ENCODE assay signal across 14 cellular contexts in genomic region chr1:219907772-219908070, GRCh38. TPM values are rescaled to one million over a fixed set of nuclear protein-coding genes. Genes with fewer than 3 reads are reported as not detected.
DNase-seq lines count a peak whose midpoint lies in the region; ATAC-seq, FAIRE-seq and TF ChIP-seq lines count a peak whose summit lies in the region.
"Had no signal": no experiment of that assay in that cellular context is flagged by ENCODE, and none has a peak within 500 bp of the region (broad histone marks: within the 10 kb centered on the region; RNA-seq: fewer than 3 reads in every experiment).

No MANE protein-coding gene starts in this region.

- intact Hi-C loops in K562 (cut with micrococcal nuclease) = loop anchor here (1.0 to 2.0 kb wide), 5 partner anchors 19 to 137 kb away; no protein-coding TSS in a partner anchor

- ATAC-seq in K562 (no peak), WTC11 (no peak)

- H3K36me3 Mint-ChIP-seq in WTC11 = no peaks in the 10 kb centered on the region
- H3K36me3 Mint-ChIP-seq in activated naive CD4-positive, alpha-beta T cell treated with anti-CD3 and anti-CD28 coated beads, Interleukin-2, amount 10 ng/mL, durations not matched to agents 7 days and 5 days = no peaks in the 10 kb centered on the region

- no peak for TF ChIP-seq CTCF in K562 (IDR thresholded peaks at IDR 0.05 in 2 of 3, conservative IDR thresholded peaks at IDR 0.05 in 1 of 3; ENCODE audit: insufficient read depth in 2 of 3, low read depth in 1 of 3, low read length in 3 of 3)
- no peak for TF ChIP-seq CTCF in WTC11 (IDR thresholded peaks at IDR 0.05)

- no peaks in the 10 kb centered on the region for H3K9me3 ChIP-seq in BLaER1
- H3K9me3 ChIP-seq in K562 (replicated peaks; ENCODE audit: control insufficient read depth, insufficient read depth, low read depth, low read length) = 0 out of 2 replicates have a peak, but pooled peaks cover 3% of the 10 kb centered on the region
- H3K9me3 ChIP-seq in neuronal stem cell (replicated peaks in 1 of 2; ENCODE audit: control insufficient read depth in 2 of 2, insufficient read depth in 1 of 2, low read depth in 1 of 2, low read length in 2 of 2) = peaks cover 0 to 2% of the 10 kb centered on the region in 2 donors

- in situ Hi-C loops in K562 (cut with MboI) = no loop called here

- H2AFZ ChIP-seq in K562 (ENCODE audit: low read depth, low read length) (peak overlapping the region; percentile 66), neuronal stem cell (ENCODE audit: low read length) (no peak overlapping the region)

- H3K36me3 ChIP-seq in BLaER1 (no peaks in the 10 kb centered on the region), K562 (ENCODE audit: control insufficient read depth, insufficient read depth, low read length) (0 out of 3 replicates have a peak, but pooled peaks cover 4% of the 10 kb centered on the region), neuronal stem cell (replicated peaks in 1 of 2; ENCODE audit: control insufficient read depth in 2 of 2, insufficient read depth in 2 of 2, low read length in 2 of 2) (no peaks in the 10 kb centered on the region)

- no peaks in the 10 kb centered on the region for H3K79me1 ChIP-seq in neuronal stem cell (ENCODE audit: low read depth, low read length)

- H2BK5ac ChIP-seq in neuronal stem cell (ENCODE audit: low read length) = no peak overlapping the region

- no peak overlapping the region for H2AK5ac ChIP-seq in neuronal stem cell (ENCODE audit: low read depth, low read length)

- 0 out of 2 replicates have a peak, but pooled peaks have one; percentile 31 for TF ChIP-seq POLR2A in K562 (conservative IDR thresholded peaks at IDR 0.05)

- peak overlapping the region; percentile 27 for H3K18ac ChIP-seq in neuronal stem cell (ENCODE audit: low read length)

- CTCF ChIA-PET in K562 (lab: Yijun Ruan, JAX; ENCODE audit: low intra/inter-chr PET ratio) = no interaction called here
- CTCF ChIA-PET in WTC11 (lab: Charles Lee) = no interaction called here
- CTCF ChIA-PET in activated naive CD4-positive, alpha-beta T cell treated with anti-CD3 and anti-CD28 coated beads, Interleukin-2, amount 10 ng/mL, durations not matched to agents 7 days and 5 days (lab: Charles Lee) = no interaction called here

- POLR2A ChIA-PET in K562 (lab: Yijun Ruan, JAX) = interaction anchor here (0.6 to 2.5 kb wide), 10 partner anchors 8 to 1153 kb away, joined by 3 to 17 read pairs (median 5); no protein-coding TSS in a partner anchor
- POLR2A ChIA-PET in WTC11 (lab: Charles Lee) = interaction anchor here (0.6 kb wide), 1 partner anchor 622 kb away, joined by 3 read pairs; no protein-coding TSS in a partner anchor

- no peak overlapping the region for H3K23ac ChIP-seq in neuronal stem cell (ENCODE audit: low read depth, low read length, poor library complexity)

- H2BK12ac ChIP-seq in neuronal stem cell (ENCODE audit: low read length) = no peak overlapping the region

- H3K4me3 ChIP-seq in BLaER1 = no peak overlapping the region
- no peak overlapping the region; the same call in 1 of the 2 replicates for H3K4me3 ChIP-seq in K562
- no peak overlapping the region for H3K4me3 ChIP-seq in neuronal stem cell (ENCODE audit: low read length in 2 of 2)

- H3K79me2 ChIP-seq in K562 (ENCODE audit: control insufficient read depth, insufficient read depth, low read length) = no peaks in the 10 kb centered on the region

- peaks cover 10% of the 10 kb centered on the region for H3K4me1 ChIP-seq in BLaER1
- peaks cover 41 to 75% of the 10 kb centered on the region in 2 experiments for H3K4me1 ChIP-seq in K562 (replicated peaks in 1 of 2; ENCODE audit: control insufficient read depth in 2 of 2, insufficient read depth in 2 of 2, low read length in 2 of 2)
- peaks cover 0 to 1% of the 10 kb centered on the region in 2 donors for H3K4me1 ChIP-seq in neuronal stem cell (ENCODE audit: control insufficient read depth in 2 of 2, insufficient read depth in 1 of 2, low read depth in 1 of 2, low read length in 2 of 2)

- BruUV-seq in K562 (replicated peaks; lab: Mats Ljungman, UMichigan) = no TSS peak

- H3K9me1 ChIP-seq in K562 (ENCODE audit: control insufficient read depth, insufficient read depth, low read length) = no peaks in the 10 kb centered on the region

- H2BK15ac ChIP-seq in neuronal stem cell (ENCODE audit: low read length) = no peak overlapping the region

- no peak for FAIRE-seq in K562 (lab: Jason Lieb, UNC)

- no peak overlapping the region for H2BK120ac ChIP-seq in neuronal stem cell (ENCODE audit: low read depth, low read length)

- H3K27ac Mint-ChIP-seq in WTC11 = no peak overlapping the region
- no peak overlapping the region for H3K27ac Mint-ChIP-seq in activated naive CD4-positive, alpha-beta T cell treated with anti-CD3 and anti-CD28 coated beads, Interleukin-2, amount 10 ng/mL, durations not matched to agents 7 days and 5 days
- H3K27ac Mint-ChIP-seq: HFFc6 had no signal

- no peaks in the 10 kb centered on the region for H3K9me3 Mint-ChIP-seq in WTC11
- no peaks in the 10 kb centered on the region for H3K9me3 Mint-ChIP-seq in activated naive CD4-positive, alpha-beta T cell treated with anti-CD3 and anti-CD28 coated beads, Interleukin-2, amount 10 ng/mL, durations not matched to agents 7 days and 5 days

- no peak for TF ChIP-seq EP300 in K562 (IDR thresholded peaks at IDR 0.05; ENCODE audit: low read length)

- 10% methylated on average over 1 of the region's 1 CpG for WGBS in K562 (ENCODE audit: insufficient coverage, low coverage, missing lambda C conversion rate)
- no CpG with 5 or more reads among the region's 1 CpG for WGBS in neuronal stem cell (ENCODE audit: extremely low coverage in 2 of 2, insufficient read length in 2 of 2, insufficient replicate concordance in 1 of 2), 2 donors

- H4K91ac ChIP-seq in neuronal stem cell (ENCODE audit: low read depth, low read length, poor library complexity) = no peak overlapping the region

- H3K4me3 Mint-ChIP-seq in WTC11 = no peak overlapping the region
- H3K4me3 Mint-ChIP-seq in activated naive CD4-positive, alpha-beta T cell treated with anti-CD3 and anti-CD28 coated beads, Interleukin-2, amount 10 ng/mL, durations not matched to agents 7 days and 5 days = no peak overlapping the region
- H3K4me3 Mint-ChIP-seq: HFFc6 had no signal

- H3K27ac ChIP-seq in BLaER1 (no peak overlapping the region), K562 (ENCODE audit: extremely low read depth, low read depth, low read length) (peak overlapping the region; percentile 79), neuronal stem cell (replicated peaks; ENCODE audit: low read length) (no peak overlapping the region)
- H3K27ac ChIP-seq: C4-2B had no signal

- H3K14ac ChIP-seq in neuronal stem cell (ENCODE audit: low read length) = no peak overlapping the region

- TF ChIP-seq RAD21 in K562 (CRISPR knock-in tag; conservative IDR thresholded peaks at IDR 0.05 in 1 of 2, IDR thresholded peaks at IDR 0.05 in 1 of 2) = no peak

- no peaks in the 10 kb centered on the region for H4K20me1 ChIP-seq in BLaER1
- H4K20me1 ChIP-seq in K562 (replicated peaks; ENCODE audit: control insufficient read depth, insufficient read depth, low read length) = no peaks in the 10 kb centered on the region

- H3K4me1 Mint-ChIP-seq in WTC11 = peaks cover 17% of the 10 kb centered on the region
- no peaks in the 10 kb centered on the region for H3K4me1 Mint-ChIP-seq in activated naive CD4-positive, alpha-beta T cell treated with anti-CD3 and anti-CD28 coated beads, Interleukin-2, amount 10 ng/mL, durations not matched to agents 7 days and 5 days

- H3K27me3 Mint-ChIP-seq in WTC11 (ENCODE audit: low read depth) = no peaks in the 10 kb centered on the region
- H3K27me3 Mint-ChIP-seq in activated naive CD4-positive, alpha-beta T cell treated with anti-CD3 and anti-CD28 coated beads, Interleukin-2, amount 10 ng/mL, durations not matched to agents 7 days and 5 days = peaks cover 4% of the 10 kb centered on the region

- H3K27me3 ChIP-seq in BLaER1 (no peaks in the 10 kb centered on the region), K562 (ENCODE audit: control insufficient read depth in 2 of 2, insufficient read depth in 2 of 2, low read length in 2 of 2) (no peaks in the 10 kb centered on the region), neuronal stem cell (ENCODE audit: control insufficient read depth in 3 of 3, insufficient read depth in 3 of 3, low read depth in 1 of 3, low read length in 3 of 3) (no peaks in the 10 kb centered on the region)

- H3K4ac ChIP-seq in neuronal stem cell (ENCODE audit: low read length) = no peak overlapping the region

- H4K8ac ChIP-seq in neuronal stem cell (ENCODE audit: low read depth, low read length) = no peak overlapping the region

- H3K9ac ChIP-seq in BLaER1 (no peak overlapping the region), K562 (ENCODE audit: insufficient read depth in 1 of 2, low read depth in 2 of 2, low read length in 2 of 2) (peak overlapping the region in 1 of 2 experiments; percentile 53; a peak in 3 of 4 replicates), neuronal stem cell (ENCODE audit: low read depth, low read length, poor library complexity) (no peak overlapping the region)

- DNase-seq in CD1c-positive myeloid dendritic cell (ENCODE audit: extremely low spot score) (peak; percentile 26), K562 (ENCODE audit: extremely low read depth in 1 of 4, low spot score in 3 of 4) (no peak), neuronal stem cell (ENCODE audit: low spot score) (no peak), NCI-H187 treated with DMSO at 0.1 percent for 48 hours (lab: John Stamatoyannopoulos, UW) (no peak), WTC11 (ENCODE audit: low spot score) (no peak)
- DNase-seq in activated naive CD4-positive, alpha-beta T cell treated with anti-CD3 and anti-CD28 coated beads, Interleukin-2, amount 10 ng/mL, durations not matched to agents 7 days and 5 days = no peak
- DNase-seq: ACHN, HCEC 1CT, HFFc6 had no signal

- H3K4me2 ChIP-seq in BLaER1 (peak overlapping the region; percentile 33), K562 (ENCODE audit: insufficient read depth, low read length) (peak overlapping the region; percentile 73), neuronal stem cell (ENCODE audit: insufficient read depth, low read length, poor library complexity, severe bottlenecking) (no peak overlapping the region)

RNA-seq across cellular contexts. Expression of gene SLC30A10, which starts 20.6 kb away (rescaled TPM):
- total RNA-seq in K562 (2011; cell fraction: chromatin; rRNA removed; ENCODE audit: low replicate concordance) = 24.4 and 39.4 TPM in 2 replicates
- 18.3 and 27.1 TPM in 2 replicates for total RNA-seq in K562 (2011; cell fraction: nucleolus; rRNA removed)
- total RNA-seq in K562 (2011; cell fraction: nucleoplasm; rRNA removed) = 29.8 and 32.1 TPM in 2 replicates
- total RNA-seq in K562 (2014; rRNA removed) (5.9 and 7.4 TPM in 2 replicates), K562 (2014; rRNA removed; fragmentation: Illumina TruSeq; extraction: Trizol) (7.1 and 8.1 TPM in 2 replicates), K562 (2015; rRNA removed; fragmentation: Illumina TruSeq; extraction: Trizol) (3.5 and 3.9 TPM in 2 replicates), K562 (2021) (8.8 and 9.4 TPM in 2 replicates), WTC11 (2021) (0.26 to 0.41 TPM (median 0.30 TPM) in 3 replicates)
- polyA plus RNA-seq in K562 (2011; rRNA removed) (8.9 and 11.3 TPM in 2 replicates), K562 (2014; fragmentation: Illumina TruSeq; extraction: Trizol) (8.0 and 8.4 TPM in 2 replicates), K562 (2014; fragmentation: Nextera tagmentation; extraction: Ambion mirVana) (1 to 10 TPM; 2.6 to 3.8 TPM), K562 (2014; rRNA removed) (9.5 and 10.5 TPM in 2 replicates)
- 4.9 and 8.9 TPM in 2 replicates for polyA plus RNA-seq in K562 (2011; cell fraction: cytosol; rRNA removed)
- 18.4 and 35.5 TPM in 2 replicates for polyA plus RNA-seq in K562 (2011; cell fraction: nucleus; rRNA removed)
- polyA plus RNA-seq in K562 (2012) = 3.2 and 5.9 TPM in 2 replicates
- 6.9 and 7.9 TPM in 2 replicates for polyA minus RNA-seq in K562 (2011; rRNA and poly(A)+ RNA removed)
- 3.4 and 5.9 TPM in 2 replicates for polyA minus RNA-seq in K562 (2011; cell fraction: cytosol; rRNA and poly(A)+ RNA removed)
- polyA minus RNA-seq in K562 (2011; cell fraction: nucleus; rRNA and poly(A)+ RNA removed) = 6.9 and 9.4 TPM in 2 replicates
- polyA plus RNA-seq in neuronal stem cell (2013, experiment 1 of 2) = 0.42 TPM
- polyA plus RNA-seq in neuronal stem cell (2013, experiment 2 of 2) = 0.53 TPM
- total RNA-seq: A172, Daoy, H4, HFFc6 had no signal
